In genomic region chr17:835263-835662, GRCh38 we compare ENCODE assay signal across 12 cellular contexts. TPM values are rescaled to one million over a fixed set of nuclear protein-coding genes. Genes with fewer than 3 reads are reported as not detected.
A peak's percentile ranks its signal among the peaks of the same experiment; 100 is the strongest.
DNase-seq lines count a peak whose midpoint lies in the region; FAIRE-seq and TF ChIP-seq lines count a peak whose summit lies in the region.
"Had no signal": no experiment of that assay in that cellular context is flagged by ENCODE, and none has a peak within 500 bp of the region (broad histone marks: within the 10 kb centered on the region; RNA-seq: fewer than 3 reads in every experiment).

No MANE protein-coding gene starts in this region.

- DNase-seq in EH (ENCODE audit: low read depth) (peak; percentile 100), RCC 7860 (ENCODE audit: low spot score) (peak; percentile 95), fibroblast of the aortic adventitia (ENCODE audit: low read depth) (peak; percentile 99), osteocyte (ENCODE audit: extremely low spot score, unreplicated experiment) (no peak), D721Med (ENCODE audit: insufficient read length, low spot score) (no peak), NCI-H345 treated with DMSO at 0.1 percent for 48 hours (lab: John Stamatoyannopoulos, UW; ENCODE audit: unreplicated experiment) (no peak), WERI-Rb-1 (no peak), NK-92 (lab: John Stamatoyannopoulos, UW; ENCODE audit: unreplicated experiment) (no peak)
- DNase-seq: NCI-H2029 had no signal

- no peaks in the 10 kb centered on the region for H3K27me3 ChIP-seq in WERI-Rb-1 (ENCODE audit: insufficient read depth, low read depth, severe bottlenecking)
- H3K27me3 ChIP-seq: neutrophil had no signal

- no peaks in the 10 kb centered on the region for H3K27me3 Mint-ChIP-seq in osteocyte (ENCODE audit: unreplicated experiment)

- peak overlapping the region; percentile 23 for H3K4me3 Mint-ChIP-seq in osteocyte (ENCODE audit: unreplicated experiment)
- H3K4me3 Mint-ChIP-seq: stimulated activated memory B cell treated with anti-CD40 and anti-IgM and Interleukin-4, amounts not matched to agents 10 μg/mL and 1 μg/mL and 100 μg/mL, for 72 hours had no signal

- H3K36me3 Mint-ChIP-seq in osteocyte (ENCODE audit: unreplicated experiment), result peaks cover 6% of the 10 kb centered on the region
- H3K36me3 Mint-ChIP-seq: stimulated activated memory B cell treated with anti-CD40 and anti-IgM and Interleukin-4, amounts not matched to agents 10 μg/mL and 1 μg/mL and 100 μg/mL, for 72 hours had no signal

- no peaks in the 10 kb centered on the region for H3K9me3 Mint-ChIP-seq in osteocyte (ENCODE audit: unreplicated experiment)
- H3K9me3 Mint-ChIP-seq: stimulated activated memory B cell treated with anti-CD40 and anti-IgM and Interleukin-4, amounts not matched to agents 10 μg/mL and 1 μg/mL and 100 μg/mL, for 72 hours had no signal

- FAIRE-seq in RCC 7860 (lab: Jason Lieb, UNC) (peak; percentile 97), D721Med (lab: Jason Lieb, UNC) (no peak)
- FAIRE-seq: GM19239 had no signal

- H3K4me3 ChIP-seq in fibroblast of the aortic adventitia (ENCODE audit: low read depth, low read length), result no peak overlapping the region
- no peak overlapping the region for H3K4me3 ChIP-seq in WERI-Rb-1 (ENCODE audit: low read depth, low read length)

- H3K27ac ChIP-seq in WERI-Rb-1, result no peak overlapping the region
- H3K27ac ChIP-seq: neutrophil had no signal

- H3K4me1 Mint-ChIP-seq in osteocyte (ENCODE audit: unreplicated experiment), result peaks cover 21% of the 10 kb centered on the region
- H3K4me1 Mint-ChIP-seq: stimulated activated memory B cell treated with anti-CD40 and anti-IgM and Interleukin-4, amounts not matched to agents 10 μg/mL and 1 μg/mL and 100 μg/mL, for 72 hours had no signal

- H3K36me3 ChIP-seq in WERI-Rb-1, result peaks cover 17% of the 10 kb centered on the region
- H3K36me3 ChIP-seq: neutrophil had no signal

- H3K9me3 ChIP-seq in WERI-Rb-1 (ENCODE audit: severe bottlenecking), result peaks cover 2% of the 10 kb centered on the region
- H3K9me3 ChIP-seq: neutrophil had no signal

- TF ChIP-seq CTCF in fibroblast of the aortic adventitia (IDR thresholded peaks at IDR 0.05; ENCODE audit: insufficient read depth, low read length), result no peak
- no peak for TF ChIP-seq CTCF in osteocyte (IDR thresholded peaks at IDR 0.05)
- TF ChIP-seq CTCF in D721Med (IDR thresholded peaks at IDR 0.05; ENCODE audit: insufficient read depth, missing control alignments), result no peak
- TF ChIP-seq CTCF in WERI-Rb-1 (IDR thresholded peaks at IDR 0.05; ENCODE audit: low read depth, low read length), result no peak

- H3K27ac Mint-ChIP-seq in osteocyte (ENCODE audit: unreplicated experiment), result peak overlapping the region; percentile 95
- H3K27ac Mint-ChIP-seq: stimulated activated memory B cell treated with anti-CD40 and anti-IgM and Interleukin-4, amounts not matched to agents 10 μg/mL and 1 μg/mL and 100 μg/mL, for 72 hours had no signal

RNA-seq across cellular contexts. Expression of gene MRM3, which starts 53.1 kb away (rescaled TPM):
- total RNA-seq in fibroblast of the aortic adventitia (ENCODE audit: low replicate concordance) (15.8 and 21.7 TPM in 2 replicates), osteocyte (10.4 and 11.6 TPM in 2 replicates)

RNA-seq across cellular contexts. Expression of gene GLOD4, which starts 53.2 kb away (rescaled TPM):
- total RNA-seq in fibroblast of the aortic adventitia (ENCODE audit: low replicate concordance) (49.9 and 75.6 TPM in 2 replicates), osteocyte (51.3 and 63.4 TPM in 2 replicates)

Comparison
In these comparisons a context has a peak if more than half of its experiments do, and no peak if none do; other contexts are left out.
1. DNase-seq: peak in EH (single experiment), RCC 7860 (single experiment) and fibroblast of the aortic adventitia (single experiment); none in osteocyte (single experiment), D721Med (single experiment), NCI-H345 treated with DMSO at 0.1 percent for 48 hours (single experiment), WERI-Rb-1 (single experiment) and NK-92 (single experiment).